ENCODE assay signal across 8 cellular contexts in genomic region chrX:46912098-46912672, GRCh38. TPM values are rescaled to one million over a fixed set of nuclear protein-coding genes. Genes with fewer than 3 reads are reported as not detected.
DNase-seq lines count a peak whose midpoint lies in the region; ATAC-seq, FAIRE-seq and TF ChIP-seq lines count a peak whose summit lies in the region.

Gene JADE3, plus strand, starts transcription at chrX:46912421. Its CDS starts 72,474 bp downstream, at chrX:46984895.

- no peaks in the 10 kb centered on the region for H3K36me3 Mint-ChIP-seq in activated naive CD8-positive, alpha-beta T cell treated with anti-CD3 and anti-CD28 coated beads, Interleukin-2, amount 50 U/mL, for 24 hours (ENCODE audit: low read depth)

- ATAC-seq in A549 (peak; percentile 91 to 92), Right ventricle myocardium superior (ENCODE audit: poor library complexity) (peak; percentile 94), omental fat pad (ENCODE audit: low FRiP score) (peak; percentile 87)
- peak; percentile 55 for ATAC-seq in activated naive CD8-positive, alpha-beta T cell treated with anti-CD3 and anti-CD28 coated beads, Interleukin-2, amount 50 U/mL, for 24 hours

- H3K36me3 ChIP-seq in Karpas-422 (ENCODE audit: insufficient read depth, low read length), result no peaks in the 10 kb centered on the region

- FAIRE-seq in A549 (lab: Jason Lieb, UNC), result no peak

- H2AFZ ChIP-seq in Karpas-422 (ENCODE audit: low read length), result peak within 1 kb of the TSS; percentile 56; the same call in 1 of the 2 replicates

- H3K9me2 ChIP-seq in Karpas-422 (replicated peaks; ENCODE audit: insufficient read depth, low read length), result no peaks in the 10 kb centered on the region

- peak within 1 kb of the TSS; percentile 50 for H3K9ac ChIP-seq in Karpas-422 (ENCODE audit: low read length)

- H3K4me3 Mint-ChIP-seq in activated naive CD8-positive, alpha-beta T cell treated with anti-CD3 and anti-CD28 coated beads, Interleukin-2, amount 50 U/mL, for 24 hours, result peak within 1 kb of the TSS; percentile 69

- no peak for TF ChIP-seq EP300 in A549 (IDR thresholded peaks at IDR 0.05)

- in situ Hi-C loops in GM13977 (cut with MboI; ENCODE audit: low pct_unique_long_range_greater_than_20kb, low sequenced_read_pairs, unreplicated experiment), result no loop called here

- CTCF ChIA-PET in A549 (lab: Yijun Ruan, JAX), result interaction anchor here (0.6 to 3.8 kb wide), 25 partner anchors 9 to 605 kb away, joined by 3 to 22 read pairs (median 4); partner anchors contain the start of genes RP2 and SLC9A7

- DNase-seq in A549 (ENCODE audit: low read depth in 1 of 2, low spot score in 1 of 2), result peak; percentile 61 to 82
- peak; percentile 71 for DNase-seq in GM13977 (ENCODE audit: low spot score)
- DNase-seq in Karpas-422, result peak; percentile 43
- peak; percentile 35 for DNase-seq in activated naive CD8-positive, alpha-beta T cell treated with anti-CD3 and anti-CD28 coated beads, Interleukin-2, amount 50 U/mL, for 24 hours
- peak; percentile 85 for DNase-seq in Right ventricle myocardium superior
- DNase-seq in omental fat pad (ENCODE audit: low spot score), result no peak
- DNase-seq in activated gamma-delta T cell treated with Interleukin-2 at 50 U/mL for 16 hours, result no peak

- WGBS in A549 (ENCODE audit: missing lambda C conversion rate), result 0% methylated on average over 9 of the region's 71 CpGs

- peak within 1 kb of the TSS; percentile 88 to 96 for H3K27ac ChIP-seq in A549
- H3K27ac ChIP-seq in Karpas-422 (ENCODE audit: low read length), result no peak within 1 kb of the TSS

- POLR2A ChIA-PET in A549 (lab: Yijun Ruan, JAX), result no interaction called here

- no peak within 1 kb of the TSS for H3K27ac Mint-ChIP-seq in activated naive CD8-positive, alpha-beta T cell treated with anti-CD3 and anti-CD28 coated beads, Interleukin-2, amount 50 U/mL, for 24 hours

- intact Hi-C loops in Right ventricle myocardium superior (cut with DNase I), result no loop called here

- H3K9me3 ChIP-seq in A549 (no peaks in the 10 kb centered on the region), Karpas-422 (ENCODE audit: low read length) (no peaks in the 10 kb centered on the region)

- H3K4me3 ChIP-seq in A549, result peak within 1 kb of the TSS; percentile 96
- peak within 1 kb of the TSS; percentile 66 for H3K4me3 ChIP-seq in Karpas-422 (ENCODE audit: low read length)

- no peaks in the 10 kb centered on the region for H4K20me1 ChIP-seq in Karpas-422 (ENCODE audit: insufficient read depth, low read depth, low read length)

- no peak for TF ChIP-seq RAD21 in A549 (conservative IDR thresholded peaks at IDR 0.05 in 1 of 2, IDR thresholded peaks at IDR 0.05 in 1 of 2)

- peak; percentile 45 for TF ChIP-seq POLR2A in A549 (IDR thresholded peaks at IDR 0.05; ENCODE audit: low read length)

- peaks cover 8% of the 10 kb centered on the region for H3K4me1 ChIP-seq in A549
- H3K4me1 ChIP-seq in Karpas-422 (ENCODE audit: low read length), result peaks cover 6% of the 10 kb centered on the region

- peaks cover 7% of the 10 kb centered on the region for H3K4me1 Mint-ChIP-seq in activated naive CD8-positive, alpha-beta T cell treated with anti-CD3 and anti-CD28 coated beads, Interleukin-2, amount 50 U/mL, for 24 hours

- H3K27me3 Mint-ChIP-seq in activated naive CD8-positive, alpha-beta T cell treated with anti-CD3 and anti-CD28 coated beads, Interleukin-2, amount 50 U/mL, for 24 hours, result peaks cover 38% of the 10 kb centered on the region

- no peaks in the 10 kb centered on the region for H3K79me2 ChIP-seq in Karpas-422 (ENCODE audit: low read length)

- no peak for TF ChIP-seq CTCF in A549 (IDR thresholded peaks at IDR 0.05)
- TF ChIP-seq CTCF in GM13977 (IDR thresholded peaks at IDR 0.05; ENCODE audit: extremely low read depth, insufficient read depth, missing control alignments), result no peak
- TF ChIP-seq CTCF in omental fat pad (IDR thresholded peaks at IDR 0.05), result no peak

- H3K27me3 ChIP-seq in Karpas-422 (ENCODE audit: low read length), result no peaks in the 10 kb centered on the region

- H3K4me2 ChIP-seq in A549 (peak within 1 kb of the TSS; percentile 93), Karpas-422 (ENCODE audit: low read depth, low read length, poor library complexity, severe bottlenecking) (peak within 1 kb of the TSS; percentile 67)

- no peaks in the 10 kb centered on the region for H3K9me3 Mint-ChIP-seq in activated naive CD8-positive, alpha-beta T cell treated with anti-CD3 and anti-CD28 coated beads, Interleukin-2, amount 50 U/mL, for 24 hours

TF ChIP-seq in A549, 52 proteins besides CTCF, POLR2A, EP300 and RAD21:
- TF ChIP-seq FOSL2 (IDR thresholded peaks at IDR 0.05) (no peak), FOSL2 (CRISPR knock-in tag; IDR thresholded peaks at IDR 0.05) (no peak), JUN (IDR thresholded peaks at IDR 0.05) (peak in 1 of 2 experiments; percentile 42; a peak in 2 of 5 replicates), BCL3 (IDR thresholded peaks at IDR 0.05) (peak; percentile 36; the same call in 1 of the 3 replicates)

TF ChIP-seq in PFSK-1, 5 proteins besides CTCF, POLR2A, EP300 and RAD21:
- peak; percentile 12 for TF ChIP-seq FOXP2 (optimal IDR thresholded peaks at IDR 0.05; ENCODE audit: borderline replicate concordance, extremely low read depth, extremely low read length, insufficient read depth)
- no peak for TF ChIP-seq TAF1 (IDR thresholded peaks at IDR 0.05; ENCODE audit: borderline replicate concordance, insufficient read depth, low read length)
- TF ChIP-seq POLR2AphosphoS5 (IDR thresholded peaks at IDR 0.05; ENCODE audit: low read depth, low read length), result no peak
TF ChIP-seq in PFSK-1: peak in this region for 1.

RNA-seq across cellular contexts. Expression of gene JADE3, which starts in this region (rescaled TPM):
- polyA plus RNA-seq in A549 (2011; rRNA removed), result 19.8 and 28.8 TPM in 2 replicates
- 3.8 and 4.2 TPM in 2 replicates for polyA plus RNA-seq in A549 (2012; cell fraction: cytosol; rRNA removed)
- 2.4 and 4.3 TPM in 2 replicates for polyA plus RNA-seq in A549 (2012; cell fraction: nucleus; rRNA removed)
- polyA plus RNA-seq in A549 (2017; fragmentation: RNase III; extraction: RNeasy Plus Mini Kit Qiagen cat#74134 plus additional on column Dnase treatment), result 10.4 to 10.6 TPM (median 10.5 TPM) in 3 replicates
- polyA minus RNA-seq in A549 (2011; rRNA and poly(A)+ RNA removed), result 14.1 and 18.6 TPM in 2 replicates
- 0.07 and 0.29 TPM in 2 replicates for total RNA-seq in Karpas-422 (2014; rRNA removed; shearing (Covaris generic); ENCODE audit: low replicate concordance)
- 5.9 TPM for polyA plus RNA-seq in PFSK-1 (2012; ENCODE audit: insufficient read length, low read depth)
- total RNA-seq in Right ventricle myocardium superior, result 7.8 TPM
- total RNA-seq in omental fat pad, result 1 to 10 TPM; 3.9 to 6.6 (median 5.4) TPM

Comparison
In these comparisons a context has a peak if more than half of its experiments do, and no peak if none do; other contexts are left out.
1. Peak in DNase-seq, H3K4me3 ChIP-seq, H3K9ac ChIP-seq and H3K4me2 ChIP-seq in Karpas-422; RNA of the gene not detected or under 1 TPM.
2. DNase-seq: peak in A549 (2 of 2), GM13977 (single experiment), activated naive CD8-positive, alpha-beta T cell treated with anti-CD3 and anti-CD28 coated beads, Interleukin-2, amount 50 U/mL, for 24 hours (single experiment) and Right ventricle myocardium superior (single experiment); none in omental fat pad (single experiment) and activated gamma-delta T cell treated with Interleukin-2 at 50 U/mL for 16 hours (single experiment).
3. Peak in every context shown above with its lines, with median percentiles within 50 percentile points of each other: ATAC-seq.